In the genomic region with DNA sequence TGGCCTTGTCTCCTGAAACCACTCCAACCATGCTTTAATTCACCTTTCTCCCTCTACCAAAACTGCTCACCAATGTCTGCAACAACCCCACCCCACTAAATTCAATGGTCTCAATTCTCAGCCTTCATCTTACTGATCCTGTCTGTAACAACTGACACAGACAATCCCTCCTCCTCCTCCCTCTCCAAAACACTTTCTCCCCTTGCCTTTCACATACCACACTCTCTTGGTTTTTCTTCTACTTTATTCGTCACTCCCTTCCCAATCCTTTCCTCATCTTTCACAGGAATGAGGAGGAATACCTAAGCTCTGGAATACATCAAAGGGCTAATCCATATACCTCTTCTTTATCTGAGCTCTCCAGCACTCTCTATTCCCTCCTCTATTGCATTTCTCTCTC, we compare ENCODE assay signal across 14 cellular contexts.
DNase-seq lines count a peak whose midpoint lies in the region; ATAC-seq, FAIRE-seq and TF ChIP-seq lines count a peak whose summit lies in the region.
"Had no signal": no experiment of that assay in that cellular context is flagged by ENCODE, and none has a peak within 500 bp of the region (broad histone marks: within the 10 kb centered on the region; RNA-seq: fewer than 3 reads in every experiment).

No MANE protein-coding gene starts in this region.

- TF ChIP-seq POLR2A in HepG2 (IDR thresholded peaks at IDR 0.05; ENCODE audit: insufficient read depth in 1 of 2, low read depth in 2 of 2, low read length in 2 of 2) (no peak), right lobe of liver (IDR thresholded peaks at IDR 0.05) (no peak), thyroid gland (IDR thresholded peaks at IDR 0.05) (no peak), prostate gland (IDR thresholded peaks at IDR 0.05) (no peak)

- H3K4me2 ChIP-seq in HepG2 (ENCODE audit: low read depth, low read length) = no peak overlapping the region

- H3K4me3 ChIP-seq in HepG2 (replicated peaks in 1 of 3; ENCODE audit: insufficient read depth in 1 of 3, low read depth in 2 of 3, low read length in 3 of 3) (no peak overlapping the region), right lobe of liver (no peak overlapping the region), thyroid gland (replicated peaks in 1 of 3) (no peak overlapping the region), prostate gland (no peak overlapping the region)
- H3K4me3 ChIP-seq: coronary artery had no signal

- no peak overlapping the region for H2AFZ ChIP-seq in HepG2 (ENCODE audit: low read length)

- no peaks in the 10 kb centered on the region for H3K27me3 Mint-ChIP-seq in WTC11 (ENCODE audit: low read depth)
- no peaks in the 10 kb centered on the region for H3K27me3 Mint-ChIP-seq in memory B cell

- TF ChIP-seq RAD21 in HepG2 (CRISPR knock-in tag; IDR thresholded peaks at IDR 0.05) = no peak

- H3K4me1 Mint-ChIP-seq in WTC11 (peaks cover 7% of the 10 kb centered on the region), memory B cell (peaks cover 4% of the 10 kb centered on the region)

- CTCF ChIA-PET in HepG2 (lab: Yijun Ruan, JAX; ENCODE audit: low intra/inter-chr PET ratio, low total read pairs) (no interaction called here), WTC11 (lab: Charles Lee) (no interaction called here)

- H3K27me3 ChIP-seq in HepG2 (ENCODE audit: control insufficient read depth in 1 of 2, insufficient read depth in 2 of 2, low read length in 2 of 2) (no peaks in the 10 kb centered on the region), right lobe of liver (no peaks in the 10 kb centered on the region), thyroid gland (no peaks in the 10 kb centered on the region), prostate gland (replicated peaks; ENCODE audit: insufficient read depth) (no peaks in the 10 kb centered on the region)
- H3K27me3 ChIP-seq: foreskin keratinocyte had no signal

- peaks cover 40% of the 10 kb centered on the region for H3K36me3 Mint-ChIP-seq in WTC11
- H3K36me3 Mint-ChIP-seq in memory B cell = peaks cover 9% of the 10 kb centered on the region

- no peaks in the 10 kb centered on the region for H3K9me3 Mint-ChIP-seq in WTC11
- H3K9me3 Mint-ChIP-seq in memory B cell = no peaks in the 10 kb centered on the region

- H3K36me3 ChIP-seq in HepG2 (replicated peaks in 1 of 2; ENCODE audit: control insufficient read depth in 1 of 2, insufficient read depth in 2 of 2, low read length in 2 of 2) = peaks cover 19 to 76% of the 10 kb centered on the region in 2 experiments
- H3K36me3 ChIP-seq in right lobe of liver = peaks cover 0 to 16% (median 7%) of the 10 kb centered on the region in 4 donors
- H3K36me3 ChIP-seq in thyroid gland = peaks cover 2 to 12% of the 10 kb centered on the region in 2 donors
- H3K36me3 ChIP-seq in prostate gland = peaks cover 0 to 6% of the 10 kb centered on the region in 2 donors

- POLR2A ChIA-PET in HepG2 (lab: Yijun Ruan, JAX) = no interaction called here
- POLR2A ChIA-PET in WTC11 (lab: Charles Lee) = interaction anchor here (0.6 kb wide), 1 partner anchor 116 kb away, joined by 4 read pairs; no protein-coding TSS in a partner anchor

- WGBS in HepG2 (ENCODE audit: low lambda C conversion rate) = 100% methylated on average over 1 of the region's 1 CpG
- 86% methylated on average over 1 of the region's 1 CpG for WGBS in right lobe of liver (ENCODE audit: insufficient coverage, low coverage, low lambda C conversion rate, missing lambda C conversion rate)
- 91 to 94% methylated on average over 1 of the region's 1 CpG for WGBS in thyroid gland, 2 donors
- 100% methylated on average over 1 of the region's 1 CpG for WGBS in prostate gland

- in situ Hi-C loops in HepG2 (cut with HindIII; ENCODE audit: extremely low pct_ligation_motif_present, low pct_unique_long_range_greater_than_20kb) = no loop called here

- peak overlapping the region; percentile 47; the same call in 1 of the 2 replicates for H3K27ac Mint-ChIP-seq in WTC11
- H3K27ac Mint-ChIP-seq in memory B cell = peak overlapping the region; percentile 40

- no peak for FAIRE-seq in HepG2 (lab: Jason Lieb, UNC)

- H3K9ac ChIP-seq in HepG2 (ENCODE audit: insufficient read depth, low read depth, low read length) = no peak overlapping the region

- DNase-seq in HepG2 (ENCODE audit: low spot score) = no peak
- DNase-seq in right lobe of liver = no peak
- DNase-seq in WTC11 (ENCODE audit: low spot score) = no peak
- no peak for DNase-seq in memory B cell (ENCODE audit: low spot score in 2 of 2)
- no peak for DNase-seq in thyroid gland
- no peak for DNase-seq in prostate gland (ENCODE audit: low spot score)
- DNase-seq in NCI-H510A treated with DMSO at 0.1 percent for 48 hours (lab: John Stamatoyannopoulos, UW) = no peak
- DNase-seq: activated effector memory CD4-positive, alpha-beta T cell treated with anti-CD3 and anti-CD28 coated beads, Interleukin-2, amount 50 U/mL, for 16 hours; foreskin keratinocyte; NCI-H2029 treated with DMSO at 0.1 percent for 48 hours; NCI-H446 treated with DMSO at 0.1 percent for 48 hours; occipital lobe had no signal

- no peak for TF ChIP-seq CTCF in HepG2 (CRISPR knock-in tag; IDR thresholded peaks at IDR 0.05)
- no peak for TF ChIP-seq CTCF in right lobe of liver (IDR thresholded peaks at IDR 0.05)
- TF ChIP-seq CTCF in WTC11 (IDR thresholded peaks at IDR 0.05) = no peak
- TF ChIP-seq CTCF in thyroid gland (IDR thresholded peaks at IDR 0.05) = no peak
- no peak for TF ChIP-seq CTCF in prostate gland (IDR thresholded peaks at IDR 0.05)

- no peak overlapping the region for H3K4me3 Mint-ChIP-seq in WTC11
- no peak overlapping the region for H3K4me3 Mint-ChIP-seq in memory B cell

- intact Hi-C loops in HepG2 (cut with micrococcal nuclease; ENCODE audit: unreplicated experiment) = no loop called here
- intact Hi-C loops in right lobe of liver (cut with DNase I) = no loop called here
- intact Hi-C loops in thyroid gland (cut with DNase I) = no loop called here
- intact Hi-C loops in prostate gland (cut with DNase I) = no loop called here

- H4K20me1 ChIP-seq in HepG2 (ENCODE audit: insufficient read depth, low read length) = no peaks in the 10 kb centered on the region; the same call in 1 of the 2 replicates

- H3K4me1 ChIP-seq in HepG2 (ENCODE audit: insufficient read depth, low read length) = no peaks in the 10 kb centered on the region
- H3K4me1 ChIP-seq in right lobe of liver = no peaks in the 10 kb centered on the region
- peaks cover 36 to 46% of the 10 kb centered on the region in 2 donors for H3K4me1 ChIP-seq in thyroid gland
- H3K4me1 ChIP-seq in prostate gland (replicated peaks) = no peaks in the 10 kb centered on the region

- no peak overlapping the region for H3K27ac ChIP-seq in HepG2 (ENCODE audit: extremely low read length, insufficient read depth, low read length)
- H3K27ac ChIP-seq in right lobe of liver = no peak overlapping the region
- peak overlapping the region in 2 of 3 donors; percentile 73 to 74 for H3K27ac ChIP-seq in thyroid gland
- no peak overlapping the region for H3K27ac ChIP-seq in prostate gland
- H3K27ac ChIP-seq: coronary artery, foreskin keratinocyte had no signal

- no TSS peak for BruUV-seq in HepG2 (replicated peaks; lab: Mats Ljungman, UMichigan)

- H3K9me3 ChIP-seq in HepG2 (ENCODE audit: low read length) (no peaks in the 10 kb centered on the region), right lobe of liver (no peaks in the 10 kb centered on the region), thyroid gland (no peaks in the 10 kb centered on the region), prostate gland (no peaks in the 10 kb centered on the region)

- H3K79me2 ChIP-seq in HepG2 (ENCODE audit: insufficient read depth, low read length) = peaks cover 9% of the 10 kb centered on the region

- no peak for ATAC-seq in HepG2
- ATAC-seq in right lobe of liver = no peak
- ATAC-seq in WTC11 = no peak
- ATAC-seq in memory B cell (ENCODE audit: low read depth) = no peak
- no peak for ATAC-seq in GM18868 (IDR thresholded peaks at IDR 0.05; ENCODE audit: unreplicated experiment)
- ATAC-seq: foreskin keratinocyte had no signal

- no peak for TF ChIP-seq EP300 in HepG2 (IDR thresholded peaks at IDR 0.05; ENCODE audit: low read depth in 2 of 2, low read length in 2 of 2)
- no peak for TF ChIP-seq EP300 in HepG2 (CRISPR knock-in tag; IDR thresholded peaks at IDR 0.05; ENCODE audit: borderline replicate concordance)

TF ChIP-seq in HepG2, 621 proteins besides CTCF, POLR2A, EP300 and RAD21:
- TF ChIP-seq HIVEP1 (CRISPR knock-in tag; IDR thresholded peaks at IDR 0.05) = no peak
- TF ChIP-seq ZNF354B (CRISPR knock-in tag; IDR thresholded peaks at IDR 0.05) = no peak
- no peak for TF ChIP-seq ZNF546 (CRISPR knock-in tag; conservative IDR thresholded peaks at IDR 0.05)
- peak; percentile 76 for TF ChIP-seq RBM22 (optimal IDR thresholded peaks at IDR 0.05; ENCODE audit: low read length)
- TF ChIP-seq ZBTB7B (CRISPR knock-in tag; IDR thresholded peaks at IDR 0.05) = no peak
- TF ChIP-seq SRF (IDR thresholded peaks at IDR 0.05; ENCODE audit: low read depth, low read length) = no peak
- no peak for TF ChIP-seq HNRNPK (IDR thresholded peaks at IDR 0.05; ENCODE audit: low read depth, low read length, poor library complexity, severe bottlenecking)
- no peak for TF ChIP-seq ZNF317 (CRISPR knock-in tag; IDR thresholded peaks at IDR 0.05)

TF ChIP-seq in WTC11, 78 proteins besides CTCF, POLR2A, EP300 and RAD21 (continues in another document):
- TF ChIP-seq KAT7 (CRISPR knock-in tag; IDR thresholded peaks at IDR 0.05; ENCODE audit: borderline replicate concordance) (no peak), ZBTB43 (CRISPR knock-in tag; IDR thresholded peaks at IDR 0.05) (no peak), ZNF232 (CRISPR knock-in tag; IDR thresholded peaks at IDR 0.05) (no peak), SMAD3 (CRISPR knock-in tag; IDR thresholded peaks at IDR 0.05; ENCODE audit: borderline replicate concordance) (no peak), CREM (CRISPR knock-in tag; IDR thresholded peaks at IDR 0.05) (no peak), RELA (CRISPR knock-in tag; IDR thresholded peaks at IDR 0.05; ENCODE audit: borderline replicate concordance) (no peak), GABPB1 (CRISPR knock-in tag; IDR thresholded peaks at IDR 0.05) (no peak)

Comparison
In these comparisons a context has a peak if more than half of its experiments do, and no peak if none do; other contexts are left out.
1. H3K27ac ChIP-seq: peak in thyroid gland (2 of 3); none in HepG2 (single experiment), right lobe of liver (0 of 3) and prostate gland (0 of 2).